10 cellular contexts compared by ENCODE assay signal in genomic region chr3:176867681-176868663, GRCh38.
A peak's percentile ranks its signal among the peaks of the same experiment; 100 is the strongest.
DNase-seq lines count a peak whose midpoint lies in the region; ATAC-seq, FAIRE-seq and TF ChIP-seq lines count a peak whose summit lies in the region.
"Had no signal": no experiment of that assay in that cellular context is flagged by ENCODE, and none has a peak within 500 bp of the region (broad histone marks: within the 10 kb centered on the region; RNA-seq: fewer than 3 reads in every experiment).

No MANE protein-coding gene starts in this region.

- H3K9ac ChIP-seq in keratinocyte (ENCODE audit: control insufficient read depth, extremely low read depth, insufficient read depth, low read length) = no peak overlapping the region

- H3K4me1 ChIP-seq in keratinocyte (ENCODE audit: control insufficient read depth, extremely low read depth, insufficient read depth, low read length) = peaks cover 3% of the 10 kb centered on the region

- no peaks in the 10 kb centered on the region for H3K9me1 ChIP-seq in keratinocyte (ENCODE audit: control insufficient read depth, extremely low read depth, insufficient read depth, low read length)

- DNase-seq in DMS153 (lab: John Stamatoyannopoulos, UW) (peak; percentile 99), NCI-H1105 (lab: John Stamatoyannopoulos, UW) (peak; percentile 94), NCI-H774 (lab: John Stamatoyannopoulos, UW) (peak; percentile 99), keratinocyte (ENCODE audit: low read depth, low spot score) (no peak)
- DNase-seq in activated T-cell treated with anti-CD3 and anti-CD28 coated beads, Interleukin-2, amount 50 U/mL, for 48 hours = no peak
- DNase-seq: activated T-cell treated with anti-CD3 and anti-CD28 coated beads, Interleukin-2, amount 50 U/mL, for 24 hours; kidney glomerular epithelial cell had no signal

- H3K36me3 ChIP-seq in keratinocyte (ENCODE audit: control insufficient read depth in 2 of 2, extremely low read depth in 1 of 2, insufficient read depth in 2 of 2, low read length in 2 of 2) = no peaks in the 10 kb centered on the region

- H3K9me3 ChIP-seq in keratinocyte (ENCODE audit: control insufficient read depth, low read depth, low read length) = no peaks in the 10 kb centered on the region

- no peak overlapping the region for H3K4me3 ChIP-seq in keratinocyte (ENCODE audit: control insufficient read depth in 2 of 3, extremely low read depth in 1 of 3, insufficient read depth in 2 of 3, low read depth in 1 of 3, low read length in 3 of 3)

- H3K27ac ChIP-seq in keratinocyte (ENCODE audit: control insufficient read depth, insufficient read depth, low read length) = no peak overlapping the region

- no peak overlapping the region for H3K4me2 ChIP-seq in keratinocyte (ENCODE audit: control insufficient read depth, extremely low read depth, insufficient read depth, low read depth, low read length)

- dilution Hi-C loops in keratinocyte (cut with MboI; ENCODE audit: extremely low pct_ligation_motif_present, low sequenced_read_pairs) = no loop called here

- no peaks in the 10 kb centered on the region for H3K79me2 ChIP-seq in keratinocyte (ENCODE audit: control insufficient read depth, insufficient read depth, low read length)

- no peak for FAIRE-seq in keratinocyte (lab: Jason Lieb, UNC)

- peak overlapping the region; percentile 37 for H2AFZ ChIP-seq in keratinocyte (ENCODE audit: control insufficient read depth, low read length)

- no peaks in the 10 kb centered on the region for H3K27me3 ChIP-seq in keratinocyte (ENCODE audit: control insufficient read depth, extremely low read depth, insufficient read depth, low read length)

- no peak for TF ChIP-seq CTCF in keratinocyte (optimal IDR thresholded peaks at IDR 0.05 in 1 of 3, IDR thresholded peaks at IDR 0.05 in 1 of 3, conservative IDR thresholded peaks at IDR 0.05 in 1 of 3; ENCODE audit: extremely low read depth in 1 of 3, insufficient read depth in 2 of 3, low read length in 3 of 3)

- no peak for ATAC-seq in GM21381 (IDR thresholded peaks at IDR 0.05; ENCODE audit: unreplicated experiment)
- no peak for ATAC-seq in HG03159 (IDR thresholded peaks at IDR 0.05; ENCODE audit: unreplicated experiment)
- ATAC-seq in HG02678 (IDR thresholded peaks at IDR 0.05; ENCODE audit: unreplicated experiment) = no peak

- no peaks in the 10 kb centered on the region for H4K20me1 ChIP-seq in keratinocyte (ENCODE audit: control insufficient read depth, extremely low read depth, insufficient read depth, low read length)

Comparison
In these comparisons a context has a peak if more than half of its experiments do, and no peak if none do; other contexts are left out.
1. DNase-seq: peak in DMS153 (single experiment), NCI-H1105 (single experiment) and NCI-H774 (single experiment); none in keratinocyte (single experiment) and activated T-cell treated with anti-CD3 and anti-CD28 coated beads, Interleukin-2, amount 50 U/mL, for 48 hours (0 of 2).